17 cellular contexts compared by ENCODE assay signal in the genomic region with DNA sequence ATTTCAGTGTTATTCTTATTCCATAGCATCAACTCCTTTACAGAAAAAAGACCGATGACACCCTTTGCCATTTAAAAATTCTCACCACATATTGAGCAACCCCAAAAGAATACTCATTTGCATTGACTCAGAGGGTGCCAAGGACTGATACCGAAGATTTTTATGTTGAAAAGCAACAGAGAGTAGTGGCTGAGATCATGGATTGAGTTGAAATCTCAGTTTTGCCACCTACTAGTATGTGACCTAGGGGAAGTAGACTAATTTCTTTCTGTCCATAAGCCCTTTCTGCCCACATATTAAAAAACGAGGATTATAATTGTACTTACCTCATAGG.
DNase-seq lines count a peak whose midpoint lies in the region; ATAC-seq and TF ChIP-seq lines count a peak whose summit lies in the region.
"Had no signal": no experiment of that assay in that cellular context is flagged by ENCODE, and none has a peak within 500 bp of the region (broad histone marks: within the 10 kb centered on the region; RNA-seq: fewer than 3 reads in every experiment).

No MANE protein-coding gene starts in this region.

- DNase-seq in CD4-positive, CD25-positive, alpha-beta regulatory T cell, result peak in 1 of 3 donors; percentile 34
- DNase-seq in NB4 (ENCODE audit: low read depth), result peak; percentile 48
- DNase-seq in activated naive CD8-positive, alpha-beta T cell treated with anti-CD3 and anti-CD28 coated beads for 36 hours, result no peak
- no peak for DNase-seq in stimulated activated CD4-positive, alpha-beta T cell treated with anti-CD3 and anti-CD28 coated beads, Interleukin-1b, Interleukin-23, amount 100 ng/mL, for 48 hours
- DNase-seq in NCI-H526 (lab: John Stamatoyannopoulos, UW), result no peak
- no peak for DNase-seq in NCI-H1694 treated with DMSO at 0.1 percent for 48 hours (lab: John Stamatoyannopoulos, UW)
- DNase-seq: esophagus squamous epithelium, GDM1, hypothalamus, KBM-7, left ventricle myocardium superior, NCI-H2081, right lobe of liver had no signal

- H3K27me3 ChIP-seq in CD4-positive, CD25-positive, alpha-beta regulatory T cell (ENCODE audit: control insufficient read depth, insufficient read depth, low read length), result no peaks in the 10 kb centered on the region
- H3K27me3 ChIP-seq: esophagus squamous epithelium, right lobe of liver had no signal

- no peak for ATAC-seq in CD4-positive, CD25-positive, alpha-beta regulatory T cell (ENCODE audit: low read depth in 2 of 2)
- ATAC-seq in GM18867 (IDR thresholded peaks at IDR 0.05; ENCODE audit: unreplicated experiment) (peak; percentile 39), GM21619 (IDR thresholded peaks at IDR 0.05; ENCODE audit: unreplicated experiment) (no peak)
- ATAC-seq: left ventricle myocardium superior, right lobe of liver had no signal

- H3K27ac ChIP-seq in CD4-positive, CD25-positive, alpha-beta regulatory T cell (ENCODE audit: insufficient read depth, low read length, poor library complexity, severe bottlenecking), result no peak overlapping the region
- H3K27ac ChIP-seq: coronary artery, esophagus squamous epithelium, right lobe of liver had no signal

- H3K27ac Mint-ChIP-seq in CD4-positive, CD25-positive, alpha-beta regulatory T cell, result peak overlapping the region; percentile 62 to 96 (median 93)
- peak overlapping the region; percentile 92 for H3K27ac Mint-ChIP-seq in activated naive CD8-positive, alpha-beta T cell treated with anti-CD3 and anti-CD28 coated beads for 36 hours

- peak overlapping the region in 1 of 4 donors; percentile 8 for H3K4me3 Mint-ChIP-seq in CD4-positive, CD25-positive, alpha-beta regulatory T cell
- H3K4me3 Mint-ChIP-seq in activated naive CD8-positive, alpha-beta T cell treated with anti-CD3 and anti-CD28 coated beads for 36 hours, result no peak overlapping the region
- H3K4me3 Mint-ChIP-seq: neural crest cell had no signal

- H3K4me1 ChIP-seq in CD4-positive, CD25-positive, alpha-beta regulatory T cell (ENCODE audit: control insufficient read depth, insufficient read depth, low read length, poor library complexity, severe bottlenecking), result peaks cover 32% of the 10 kb centered on the region
- H3K4me1 ChIP-seq: esophagus squamous epithelium, right lobe of liver had no signal

- peaks cover 18 to 63% (median 41%) of the 10 kb centered on the region in 4 donors for H3K4me1 Mint-ChIP-seq in CD4-positive, CD25-positive, alpha-beta regulatory T cell
- H3K4me1 Mint-ChIP-seq in activated naive CD8-positive, alpha-beta T cell treated with anti-CD3 and anti-CD28 coated beads for 36 hours, result peaks cover 66% of the 10 kb centered on the region
- H3K4me1 Mint-ChIP-seq: neural crest cell had no signal

- H3K9me3 ChIP-seq in CD4-positive, CD25-positive, alpha-beta regulatory T cell (ENCODE audit: control insufficient read depth in 2 of 2, low read length in 2 of 2), result no peaks in the 10 kb centered on the region
- H3K9me3 ChIP-seq: esophagus squamous epithelium, right lobe of liver had no signal

- H3K9me3 Mint-ChIP-seq in CD4-positive, CD25-positive, alpha-beta regulatory T cell, result no peaks in the 10 kb centered on the region
- H3K9me3 Mint-ChIP-seq in activated naive CD8-positive, alpha-beta T cell treated with anti-CD3 and anti-CD28 coated beads for 36 hours, result peaks cover 2% of the 10 kb centered on the region
- H3K9me3 Mint-ChIP-seq: neural crest cell had no signal

- no peak for TF ChIP-seq POLR2A in NB4 (IDR thresholded peaks at IDR 0.05; ENCODE audit: extremely low read depth, insufficient read length)

- TF ChIP-seq CTCF in NB4 (IDR thresholded peaks at IDR 0.05; ENCODE audit: low read depth, low read length), result no peak

- no peaks in the 10 kb centered on the region for H3K36me3 ChIP-seq in CD4-positive, CD25-positive, alpha-beta regulatory T cell (ENCODE audit: control insufficient read depth, insufficient read depth, low read length)
- H3K36me3 ChIP-seq: esophagus squamous epithelium, right lobe of liver had no signal

- H3K36me3 Mint-ChIP-seq in CD4-positive, CD25-positive, alpha-beta regulatory T cell, result no peaks in the 10 kb centered on the region
- peaks cover 27% of the 10 kb centered on the region for H3K36me3 Mint-ChIP-seq in activated naive CD8-positive, alpha-beta T cell treated with anti-CD3 and anti-CD28 coated beads for 36 hours

- no peaks in the 10 kb centered on the region for H3K27me3 Mint-ChIP-seq in CD4-positive, CD25-positive, alpha-beta regulatory T cell
- no peaks in the 10 kb centered on the region for H3K27me3 Mint-ChIP-seq in activated naive CD8-positive, alpha-beta T cell treated with anti-CD3 and anti-CD28 coated beads for 36 hours

- H3K4me3 ChIP-seq in CD4-positive, CD25-positive, alpha-beta regulatory T cell (ENCODE audit: low read depth, low read length), result no peak overlapping the region
- H3K4me3 ChIP-seq in NB4 (ENCODE audit: low read depth, low read length), result no peak overlapping the region
- H3K4me3 ChIP-seq: coronary artery, esophagus squamous epithelium, right lobe of liver had no signal
